Comparison of ENCODE assay signal across 8 cellular contexts in genomic region chr9:133935328-133936040, GRCh38. TPM values are rescaled to one million over a fixed set of nuclear protein-coding genes. Genes with fewer than 3 reads are reported as not detected.
DNase-seq lines count a peak whose midpoint lies in the region; ATAC-seq and TF ChIP-seq lines count a peak whose summit lies in the region.
"Had no signal": no experiment of that assay in that cellular context is flagged by ENCODE, and none has a peak within 500 bp of the region (broad histone marks: within the 10 kb centered on the region; RNA-seq: fewer than 3 reads in every experiment).

No MANE protein-coding gene starts in this region.

- peak; percentile 62 for DNase-seq in NCI-H2196 (lab: John Stamatoyannopoulos, UW; ENCODE audit: unreplicated experiment)
- peak; percentile 63 for DNase-seq in colonic mucosa
- peak; percentile 82 to 88 (median 85) for DNase-seq in right lobe of liver
- peak; percentile 98 to 99 for DNase-seq in thyroid gland
- DNase-seq: activated naive CD8-positive, alpha-beta T cell treated with anti-CD3 and anti-CD28 coated beads, Interleukin-2, amount 50 U/mL, for 24 hours had no signal

- no peaks in the 10 kb centered on the region for H3K27me3 ChIP-seq in colonic mucosa
- H3K27me3 ChIP-seq in right lobe of liver, result no peaks in the 10 kb centered on the region
- H3K27me3 ChIP-seq in thyroid gland, result no peaks in the 10 kb centered on the region

- H3K36me3 ChIP-seq in colonic mucosa (no peaks in the 10 kb centered on the region), right lobe of liver (peaks cover 0 to 4% (median 0%) of the 10 kb centered on the region in 4 donors), thyroid gland (no peaks in the 10 kb centered on the region)

- no CpG with 5 or more reads among the region's 30 CpGs for WGBS in right lobe of liver (ENCODE audit: insufficient coverage, low coverage, low lambda C conversion rate, missing lambda C conversion rate)
- WGBS in thyroid gland, 2 donors, result 37 to 46% methylated on average over 15 to 22 of the region's 30 CpGs

- peak; percentile 75 to 88 (median 78) for ATAC-seq in right lobe of liver
- no peak for ATAC-seq in GM18870 (IDR thresholded peaks at IDR 0.05; ENCODE audit: unreplicated experiment)
- ATAC-seq in GM18873 (IDR thresholded peaks at IDR 0.05; ENCODE audit: low FRiP score, unreplicated experiment), result no peak
- no peak for ATAC-seq in GM19467 (IDR thresholded peaks at IDR 0.05; ENCODE audit: unreplicated experiment)
- ATAC-seq: activated naive CD8-positive, alpha-beta T cell treated with anti-CD3 and anti-CD28 coated beads, Interleukin-2, amount 50 U/mL, for 24 hours had no signal

- peak overlapping the region in 1 of 2 donors; percentile 51 for H3K9ac ChIP-seq in colonic mucosa (ENCODE audit: low read depth in 2 of 2, low read length in 2 of 2)

- no peak for TF ChIP-seq CTCF in colonic mucosa (IDR thresholded peaks at IDR 0.05)
- TF ChIP-seq CTCF in right lobe of liver (IDR thresholded peaks at IDR 0.05), result peak in 3 of 4 donors; percentile 6 to 38 (median 37)
- TF ChIP-seq CTCF in thyroid gland (IDR thresholded peaks at IDR 0.05), result peak in 4 of 6 experiments; percentile 23 to 44 (median 38)

- TF ChIP-seq POLR2A in right lobe of liver (IDR thresholded peaks at IDR 0.05) (no peak), thyroid gland (IDR thresholded peaks at IDR 0.05) (no peak)

- no peaks in the 10 kb centered on the region for H3K9me3 ChIP-seq in colonic mucosa
- no peaks in the 10 kb centered on the region for H3K9me3 ChIP-seq in right lobe of liver
- no peaks in the 10 kb centered on the region for H3K9me3 ChIP-seq in thyroid gland

- H3K4me3 ChIP-seq in colonic mucosa (no peak overlapping the region), right lobe of liver (no peak overlapping the region), thyroid gland (replicated peaks in 1 of 3) (no peak overlapping the region)

- H3K4me1 ChIP-seq in colonic mucosa, result peaks cover 11% of the 10 kb centered on the region
- H3K4me1 ChIP-seq in right lobe of liver, result peaks cover 0 to 22% (median 11%) of the 10 kb centered on the region in 4 donors
- H3K4me1 ChIP-seq in thyroid gland, result peaks cover 35 to 52% of the 10 kb centered on the region in 2 donors

- peak overlapping the region; percentile 60 for H3K27ac ChIP-seq in colonic mucosa
- peak overlapping the region; percentile 29 to 49 (median 47) for H3K27ac ChIP-seq in right lobe of liver
- peak overlapping the region; percentile 66 to 87 (median 85) for H3K27ac ChIP-seq in thyroid gland

- intact Hi-C loops in colonic mucosa (cut with DNase I), result no loop called here
- intact Hi-C loops in right lobe of liver (cut with DNase I), result no loop called here
- intact Hi-C loops in thyroid gland (cut with DNase I), result no loop called here

RNA-seq across cellular contexts. Expression of gene VAV2, which starts 56.6 kb away (rescaled TPM):
- total RNA-seq in colonic mucosa, result 10 to 100 TPM; 30.7 to 45.1 TPM
- 10 to 100 TPM; 30.1 to 44.3 (median 34.9) TPM for total RNA-seq in right lobe of liver
- total RNA-seq in thyroid gland, result 10 to 100 TPM; 15.0 to 25.7 (median 20.5) TPM

Comparison
In these comparisons a context has a peak if more than half of its experiments do, and no peak if none do; other contexts are left out.
1. ATAC-seq: peak in right lobe of liver (4 of 4); none in GM18870 (single experiment), GM18873 (single experiment) and GM19467 (single experiment).
2. Peak in every context shown above with its lines, with median percentiles within 50 percentile points of each other: DNase-seq and H3K27ac ChIP-seq.